Comparison of ENCODE assay signal across 11 cellular contexts in the genomic region with DNA sequence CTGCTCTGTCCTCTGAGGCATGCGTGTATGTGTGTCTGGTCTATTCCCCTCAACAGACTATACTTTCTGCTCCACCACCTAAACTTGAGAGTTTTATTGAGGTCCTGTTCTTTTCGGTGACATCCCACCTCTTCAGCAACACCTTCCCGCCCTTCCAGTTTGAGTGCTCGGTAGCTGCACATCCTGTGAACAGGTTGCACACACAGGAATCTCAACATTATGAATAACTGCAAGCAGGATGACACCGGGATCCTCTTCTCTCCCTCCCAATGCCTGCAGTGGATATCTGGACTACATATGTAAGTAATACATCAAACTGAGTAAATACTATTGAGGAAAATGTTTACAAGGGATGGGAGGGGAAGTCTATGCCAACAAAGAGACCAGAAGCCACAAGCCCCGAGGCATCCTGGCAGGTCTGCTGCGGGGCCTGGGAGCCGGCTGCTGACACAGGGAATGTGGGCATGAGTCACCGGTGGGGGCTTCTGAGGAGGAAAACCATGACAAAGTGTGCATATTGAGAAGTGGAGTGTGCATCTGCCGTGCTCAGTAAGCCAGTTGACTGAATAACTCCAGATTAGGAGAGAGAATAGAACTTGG. TPM values are rescaled to one million over a fixed set of nuclear protein-coding genes. Genes with fewer than 3 reads are reported as not detected.
DNase-seq lines count a peak whose midpoint lies in the region; ATAC-seq, FAIRE-seq and TF ChIP-seq lines count a peak whose summit lies in the region.
"Had no signal": no experiment of that assay in that cellular context is flagged by ENCODE, and none has a peak within 500 bp of the region (broad histone marks: within the 10 kb centered on the region; RNA-seq: fewer than 3 reads in every experiment).

No MANE protein-coding gene starts in this region.

- no peaks in the 10 kb centered on the region for H3K36me3 Mint-ChIP-seq in astrocyte (ENCODE audit: low read depth, unreplicated experiment)

- no peaks in the 10 kb centered on the region for H3K27me3 ChIP-seq in astrocyte (ENCODE audit: insufficient read depth, low read length)

- no peak overlapping the region for H3K4me3 ChIP-seq in astrocyte (ENCODE audit: insufficient read depth, low read depth, low read length)
- H3K4me3 ChIP-seq: prostate gland had no signal

- H3K27me3 Mint-ChIP-seq in astrocyte (ENCODE audit: low read depth, unreplicated experiment): no peaks in the 10 kb centered on the region

- FAIRE-seq in astrocyte (lab: Jason Lieb, UNC): no peak

- H3K9me3 ChIP-seq in astrocyte (ENCODE audit: insufficient read depth, low read depth, low read length): no peaks in the 10 kb centered on the region
- H3K9me3 ChIP-seq: prostate gland had no signal

- H3K27ac ChIP-seq in astrocyte (ENCODE audit: low read depth, low read length): peak overlapping the region; percentile 62
- H3K27ac ChIP-seq: prostate gland had no signal

- TF ChIP-seq CTCF in astrocyte (IDR thresholded peaks at IDR 0.05; ENCODE audit: insufficient read depth, low read depth, low read length) (no peak), GM13976 (IDR thresholded peaks at IDR 0.05; ENCODE audit: borderline replicate concordance, control extremely low read depth, extremely low read depth, insufficient read depth, missing control alignments) (no peak)

- H3K9me3 Mint-ChIP-seq in astrocyte (ENCODE audit: unreplicated experiment): peaks cover 2% of the 10 kb centered on the region

- ATAC-seq in GM21360 (IDR thresholded peaks at IDR 0.05; ENCODE audit: unreplicated experiment): no peak
- no peak for ATAC-seq in GM18867 (IDR thresholded peaks at IDR 0.05; ENCODE audit: unreplicated experiment)

- H3K9ac ChIP-seq in astrocyte (ENCODE audit: low read length): peak overlapping the region; percentile 57

- H3K4me3 Mint-ChIP-seq in astrocyte (ENCODE audit: unreplicated experiment): peak overlapping the region; percentile 48

- H3K4me1 ChIP-seq in astrocyte (ENCODE audit: insufficient read depth, low read length): peaks cover 59% of the 10 kb centered on the region
- H3K4me1 ChIP-seq: prostate gland had no signal

- DNase-seq in Caki2 (ENCODE audit: low read depth): peak; percentile 82
- peak; percentile 72 for DNase-seq in LoVo (ENCODE audit: low spot score)
- DNase-seq in astrocyte (ENCODE audit: low read depth): peak; percentile 83
- peak; percentile 78 for DNase-seq in mesenteric fat pad (ENCODE audit: low spot score)
- DNase-seq in T-helper 9 cell: no peak
- DNase-seq in GM13976 (ENCODE audit: low spot score): no peak
- DNase-seq: cortex of kidney, OCI-M1 had no signal

- no peak overlapping the region for H2AFZ ChIP-seq in astrocyte (ENCODE audit: low read depth, low read length)

- H3K79me2 ChIP-seq in astrocyte (ENCODE audit: insufficient read depth, low read length): no peaks in the 10 kb centered on the region

- peaks cover 68% of the 10 kb centered on the region for H3K4me1 Mint-ChIP-seq in astrocyte (ENCODE audit: low read depth, unreplicated experiment)

- peak overlapping the region; percentile 94 for H3K27ac Mint-ChIP-seq in astrocyte (ENCODE audit: unreplicated experiment)

- in situ Hi-C loops in Caki2 (cut with HindIII; ENCODE audit: low pct_unique_long_range_greater_than_20kb, low sequenced_read_pairs): no loop called here
- in situ Hi-C loops in GM13976 (cut with MboI; ENCODE audit: low sequenced_read_pairs, unreplicated experiment): no loop called here

- peak overlapping the region; percentile 59 for H3K4me2 ChIP-seq in astrocyte (ENCODE audit: low read length)

- H4K20me1 ChIP-seq in astrocyte (ENCODE audit: insufficient read depth, low read length): no peaks in the 10 kb centered on the region

- no peaks in the 10 kb centered on the region for H3K36me3 ChIP-seq in astrocyte (ENCODE audit: insufficient read depth, low read length)
- H3K36me3 ChIP-seq: prostate gland had no signal

RNA-seq across cellular contexts. Expression of gene ANKRD33B, which starts 8.6 kb away (rescaled TPM):
- total RNA-seq in Caki2 (2014; rRNA removed; shearing (Covaris generic); ENCODE audit: low replicate concordance): 8.5 and 9.3 TPM in 2 replicates
- total RNA-seq in astrocyte (13.5 and 22.7 TPM in 2 replicates), mesenteric fat pad (5.7 TPM)

Comparison
In these comparisons a context has a peak if more than half of its experiments do, and no peak if none do; other contexts are left out.
1. DNase-seq: peak in Caki2 (single experiment), LoVo (single experiment), astrocyte (single experiment) and mesenteric fat pad (single experiment); none in T-helper 9 cell (single experiment) and GM13976 (single experiment).